Comparison of ENCODE assay signal across 1 cellular context in genomic region chr5:9953691-9954090, GRCh38.
TF ChIP-seq lines count a peak whose summit lies in the region.

No MANE protein-coding gene starts in this region.

TF ChIP-seq in GM23338, 12 proteins besides CTCF, POLR2A, EP300 and RAD21 (continued from another document):
- no peak for TF ChIP-seq REST (IDR thresholded peaks at IDR 0.05; ENCODE audit: unreplicated experiment)
- no peak for TF ChIP-seq STAT1 (IDR thresholded peaks at IDR 0.05; ENCODE audit: unreplicated experiment)
- no peak for TF ChIP-seq EZH2phosphoT487 (IDR thresholded peaks at IDR 0.05; ENCODE audit: unreplicated experiment)
- no peak for TF ChIP-seq EZH2 (IDR thresholded peaks at IDR 0.05; ENCODE audit: low read depth, unreplicated experiment)
- no peak for TF ChIP-seq NANOG (IDR thresholded peaks at IDR 0.05; ENCODE audit: borderline replicate concordance)
- TF ChIP-seq ETS1 (IDR thresholded peaks at IDR 0.05): no peak
- TF ChIP-seq ZNF114 (CRISPR knock-in tag; IDR thresholded peaks at IDR 0.05): no peak
- no peak for TF ChIP-seq JUNB (IDR thresholded peaks at IDR 0.05; ENCODE audit: unreplicated experiment)
- no peak for TF ChIP-seq ZNF331 (CRISPR knock-in tag; IDR thresholded peaks at IDR 0.05; ENCODE audit: low read depth)
